Comparison of ENCODE assay signal across 31 cellular contexts in genomic region chr3:126743350-126743749, GRCh38.
"Had no signal": no experiment of that assay in that cellular context is flagged by ENCODE, and none has a peak within 500 bp of the region (broad histone marks: within the 10 kb centered on the region; RNA-seq: fewer than 3 reads in every experiment).

No MANE protein-coding gene starts in this region.

- H3K4me3 ChIP-seq: adrenal gland, Peyer's patch, SJCRH30 had no signal

- H3K27me3 Mint-ChIP-seq: activated naive CD8-positive, alpha-beta T cell treated with anti-CD3 and anti-CD28 coated beads, Interleukin-2, amount 10 ng/mL, durations not matched to agents 7 days and 5 days; T-helper 17 cell had no signal

- DNase-seq: activated CD4-positive, alpha-beta T cell treated with anti-CD3 and anti-CD28 coated beads for 48 hours; activated CD4-positive, alpha-beta T cell treated with anti-CD3 and anti-CD28 coated beads, Interleukin-2, amount 50 U/mL, for 4 hours; activated CD4-positive, CD25-positive, alpha-beta regulatory T cell treated with anti-CD3 and anti-CD28 coated beads, Interleukin-2, amount 50 U/mL, for 72 hours; activated CD8-positive, alpha-beta memory T cell treated with anti-CD3 and anti-CD28 coated beads, Interleukin-2, amount 50 U/mL, for 48 hours; activated CD8-positive, alpha-beta T cell treated with anti-CD3 and anti-CD28 coated beads, Interleukin-2, amount 10 ng/mL, durations not matched to agents 7 days and 5 days; activated gamma-delta T cell; activated naive CD4-positive, alpha-beta T cell treated with anti-CD3 and anti-CD28 coated beads for 36 hours; activated naive CD8-positive, alpha-beta T cell treated with anti-CD3 and anti-CD28 coated beads, Interleukin-2, amount 10 ng/mL, durations not matched to agents 7 days and 5 days; activated T-cell treated with anti-CD3 and anti-CD28 coated beads, Interleukin-2, amount 50 U/mL, for 1 hour; adrenal gland; anterior cingulate cortex; central memory CD4-positive, alpha-beta T cell; IMR-90; Kasumi-1; KBM-7; NCI-H1048; NCI-H146; NCI-H187 treated with DMSO at 0.1 percent for 48 hours; NCI-H2081 treated with DMSO at 0.1 percent for 48 hours; NCI-H226; NCI-H510A; NCI-H69; NK-92 treated with Interleukin-12 subunit alpha and Interleukin-12 subunit beta, amount 100 ng/mL, for 24 hours; OCI-M1; Peyer's patch; Right ventricle myocardium superior; SJCRH30; T-helper 17 cell; T-helper 9 cell had no signal

- H3K4me1 ChIP-seq: Peyer's patch, SJCRH30 had no signal

- H3K36me3 ChIP-seq: adrenal gland, Peyer's patch, SJCRH30 had no signal

- H3K4me1 Mint-ChIP-seq: activated naive CD8-positive, alpha-beta T cell treated with anti-CD3 and anti-CD28 coated beads, Interleukin-2, amount 10 ng/mL, durations not matched to agents 7 days and 5 days had no signal

- H3K27ac ChIP-seq: adrenal gland, Peyer's patch, RWPE1, SJCRH30 had no signal

- ATAC-seq: activated CD8-positive, alpha-beta T cell treated with anti-CD3 and anti-CD28 coated beads, Interleukin-2, amount 10 ng/mL, durations not matched to agents 7 days and 5 days; T-helper 17 cell; WTC11 had no signal

- H3K27me3 ChIP-seq: adrenal gland, Peyer's patch, SJCRH30 had no signal

- H3K4me3 Mint-ChIP-seq: activated CD8-positive, alpha-beta T cell treated with anti-CD3 and anti-CD28 coated beads, Interleukin-2, amount 10 ng/mL, durations not matched to agents 7 days and 5 days; activated naive CD4-positive, alpha-beta T cell treated with anti-CD3 and anti-CD28 coated beads for 36 hours; activated naive CD8-positive, alpha-beta T cell treated with anti-CD3 and anti-CD28 coated beads, Interleukin-2, amount 10 ng/mL, durations not matched to agents 7 days and 5 days; T-helper 17 cell; WTC11 had no signal

- H3K9me3 ChIP-seq: adrenal gland, Peyer's patch, SJCRH30 had no signal

- H3K27ac Mint-ChIP-seq: activated CD8-positive, alpha-beta T cell treated with anti-CD3 and anti-CD28 coated beads, Interleukin-2, amount 10 ng/mL, durations not matched to agents 7 days and 5 days; activated naive CD4-positive, alpha-beta T cell treated with anti-CD3 and anti-CD28 coated beads for 36 hours; activated naive CD8-positive, alpha-beta T cell treated with anti-CD3 and anti-CD28 coated beads, Interleukin-2, amount 10 ng/mL, durations not matched to agents 7 days and 5 days; T-helper 17 cell; WTC11 had no signal
